ENCODE assay signal across 22 cellular contexts in the genomic region with DNA sequence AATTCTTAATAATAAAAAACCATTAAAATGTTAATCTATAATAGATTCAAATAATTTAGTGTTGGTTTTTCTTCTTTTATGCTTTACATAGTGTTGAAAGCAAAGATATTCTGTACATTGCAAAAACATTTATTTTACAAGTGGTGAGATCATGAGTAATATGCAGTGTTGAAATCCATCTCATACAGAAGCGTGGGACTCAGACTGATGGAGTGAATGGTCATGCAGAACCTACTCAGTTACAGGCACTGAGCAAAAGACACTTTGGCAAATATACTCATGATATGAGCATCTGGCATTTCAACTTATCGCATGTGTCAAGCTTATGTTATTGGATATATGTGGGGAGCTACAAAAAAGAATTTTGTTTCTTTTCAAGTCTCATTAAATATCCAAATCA.
"Had no signal": no experiment of that assay in that cellular context is flagged by ENCODE, and none has a peak within 500 bp of the region (broad histone marks: within the 10 kb centered on the region; RNA-seq: fewer than 3 reads in every experiment).

No MANE protein-coding gene starts in this region.

- DNase-seq: activated CD4-positive, alpha-beta memory T cell treated with anti-CD3 and anti-CD28 coated beads, Interleukin-2, amount 10 ng/mL, durations not matched to agents 7 days and 5 days; activated CD4-positive, alpha-beta T cell treated with anti-CD3 and anti-CD28 coated beads for 4 hours; activated CD4-positive, CD25-positive, alpha-beta regulatory T cell; activated gamma-delta T cell treated with Interleukin-2 at 50 U/mL for 16 hours; activated T-cell treated with anti-CD3 and anti-CD28 coated beads for 4 hours; adrenal gland; effector CD4-positive, alpha-beta T cell; erythroblast; heart right ventricle; islet precursor cell; left cardiac atrium; mesenchymal stem cell; ovary; stimulated activated CD4-positive, alpha-beta T cell treated with anti-CD3 and anti-CD28 coated beads, Interleukin-4, amount 100 ng/mL, for 24 hours; stimulated activated naive CD8-positive, alpha-beta T cell treated with anti-CD3 and anti-CD28 coated beads, Interleukin-15, Interleukin-2, amounts not matched to agents 100 U/mL and 50 U/mL, for 24 hours; T-helper 1 cell; T-helper 9 cell; thyroid gland; upper lobe of right lung had no signal

- H3K36me3 ChIP-seq: adrenal gland, cardiac muscle cell, heart right ventricle, neutrophil, ovary, prostate gland, thyroid gland, upper lobe of right lung had no signal

- H3K27ac ChIP-seq: adrenal gland, cardiac muscle cell, heart right ventricle, neutrophil, ovary, prostate gland, thyroid gland, upper lobe of right lung had no signal

- H3K27me3 ChIP-seq: adrenal gland, cardiac muscle cell, heart right ventricle, neutrophil, ovary, thyroid gland, upper lobe of right lung had no signal

- ATAC-seq: heart right ventricle; left cardiac atrium; stimulated activated naive CD8-positive, alpha-beta T cell treated with anti-CD3 and anti-CD28 coated beads, Interleukin-15, Interleukin-2, amounts not matched to agents 100 U/mL and 50 U/mL, for 24 hours; upper lobe of right lung had no signal

- H3K4me1 ChIP-seq: adrenal gland, heart right ventricle, prostate gland, thyroid gland, upper lobe of right lung had no signal

- H3K9me3 ChIP-seq: adrenal gland, heart right ventricle, neutrophil, ovary, prostate gland, thyroid gland, upper lobe of right lung had no signal

- H3K4me3 ChIP-seq: adrenal gland, cardiac muscle cell, heart right ventricle, ovary, prostate gland, thyroid gland, upper lobe of right lung had no signal
